Comparison of ENCODE assay signal across 31 cellular contexts in genomic region chr10:32436215-32436614, GRCh38.
"Had no signal": no experiment of that assay in that cellular context is flagged by ENCODE, and none has a peak within 500 bp of the region (broad histone marks: within the 10 kb centered on the region; RNA-seq: fewer than 3 reads in every experiment).

No MANE protein-coding gene starts in this region.

- H3K4me3 Mint-ChIP-seq: natural killer cell; nephron; neural progenitor cell; stimulated activated memory B cell treated with anti-CD40 and anti-IgM and Interleukin-4, amounts not matched to agents 10 μg/mL and 1 μg/mL and 100 μg/mL, for 72 hours; stimulated activated naive CD8-positive, alpha-beta T cell treated with anti-CD3 and anti-CD28 coated beads, Interleukin-15, amount 100 ng/mL, for 72 hours; type B pancreatic cell had no signal

- H3K4me1 Mint-ChIP-seq: natural killer cell; nephron; neural progenitor cell; stimulated activated memory B cell treated with anti-CD40 and anti-IgM and Interleukin-4, amounts not matched to agents 10 μg/mL and 1 μg/mL and 100 μg/mL, for 72 hours had no signal

- H3K79me2 ChIP-seq: parathyroid adenoma had no signal

- H3K4me2 ChIP-seq: neural progenitor cell, smooth muscle cell had no signal

- H3K36me3 ChIP-seq: neural progenitor cell, ovary, right lobe of liver, sigmoid colon, spleen, suprapubic skin, tibial artery, transverse colon, upper lobe of right lung, uterus had no signal

- H3K9me3 ChIP-seq: ovary, right lobe of liver, sigmoid colon, suprapubic skin, testis, upper lobe of right lung, uterus had no signal

- H3K27ac ChIP-seq: neural progenitor cell, ovary, parathyroid adenoma, psoas muscle, right lobe of liver, sigmoid colon, spleen, suprapubic skin, testis, tibial artery, transverse colon, upper lobe of right lung, uterus had no signal

- H3K36me3 Mint-ChIP-seq: natural killer cell; stimulated activated memory B cell treated with anti-CD40 and anti-IgM and Interleukin-4, amounts not matched to agents 10 μg/mL and 1 μg/mL and 100 μg/mL, for 72 hours; type B pancreatic cell had no signal

- H3K9me3 Mint-ChIP-seq: natural killer cell; stimulated activated naive CD8-positive, alpha-beta T cell treated with anti-CD3 and anti-CD28 coated beads, Interleukin-15, amount 100 ng/mL, for 72 hours had no signal

- H3K4me1 ChIP-seq: neural progenitor cell, parathyroid adenoma, psoas muscle, right lobe of liver, sigmoid colon, spleen, suprapubic skin, testis, tibial artery, upper lobe of right lung, uterus had no signal

- H2AFZ ChIP-seq: neural progenitor cell, parathyroid adenoma had no signal

- H3K27ac Mint-ChIP-seq: natural killer cell; nephron; neural progenitor cell; progenitor cell of endocrine pancreas; stimulated activated memory B cell treated with anti-CD40 and anti-IgM and Interleukin-4, amounts not matched to agents 10 μg/mL and 1 μg/mL and 100 μg/mL, for 72 hours; stimulated activated naive CD8-positive, alpha-beta T cell treated with anti-CD3 and anti-CD28 coated beads, Interleukin-15, amount 100 ng/mL, for 72 hours; type B pancreatic cell had no signal

- H3K27me3 ChIP-seq: neural progenitor cell, ovary, right lobe of liver, sigmoid colon, suprapubic skin, testis, transverse colon, upper lobe of right lung, uterus had no signal

- ATAC-seq: natural killer cell; psoas muscle; right cardiac atrium; right lobe of liver; stimulated activated memory B cell treated with anti-CD40 and anti-IgM and Interleukin-4, amounts not matched to agents 10 μg/mL and 1 μg/mL and 100 μg/mL, for 72 hours; stimulated activated naive CD8-positive, alpha-beta T cell treated with anti-CD3 and anti-CD28 coated beads, Interleukin-15, amount 100 ng/mL, for 72 hours; stimulated activated naive CD8-positive, alpha-beta T cell treated with anti-CD3 and anti-CD28 coated beads, Interleukin-15, Interleukin-2, amounts not matched to agents 100 U/mL and 50 U/mL, for 24 hours; upper lobe of right lung had no signal

- H3K9ac ChIP-seq: neural progenitor cell, parathyroid adenoma had no signal

- H3K27me3 Mint-ChIP-seq: stimulated activated naive CD8-positive, alpha-beta T cell treated with anti-CD3 and anti-CD28 coated beads, Interleukin-15, amount 100 ng/mL, for 72 hours had no signal

- DNase-seq: natural killer cell; occipital lobe; ovary; posterior cingulate gyrus; psoas muscle; right cardiac atrium; right lobe of liver; sigmoid colon; spleen; stimulated activated CD4-positive, alpha-beta T cell treated with anti-CD3 and anti-CD28 coated beads, Interleukin-12 subunit alpha, Interleukin-12 subunit beta, amount 100 ng/mL, for 4 hours; stimulated activated CD4-positive, alpha-beta T cell treated with anti-CD3 and anti-CD28 coated beads, Interleukin-1b, Interleukin-23, amount 100 ng/mL, for 48 hours; stimulated activated CD4-positive, alpha-beta T cell treated with anti-CD3 and anti-CD28 coated beads, Interleukin-4, amount 100 ng/mL, for 1 hour; stimulated activated CD4-positive, alpha-beta T cell treated with anti-CD3 and anti-CD28 coated beads, Interleukin-4, amount 100 ng/mL, for 4 hours; stimulated activated CD8-positive, alpha-beta memory T cell treated with anti-CD3 and anti-CD28 coated beads, Interleukin-4, amount 100 ng/mL, for 48 hours; stimulated activated naive CD4-positive, alpha-beta T cell; stimulated activated naive CD8-positive, alpha-beta T cell treated with anti-CD3 and anti-CD28 coated beads, Interleukin-15, amount 100 ng/mL, for 72 hours; stimulated activated naive CD8-positive, alpha-beta T cell treated with anti-CD3 and anti-CD28 coated beads, Interleukin-15, Interleukin-2, amounts not matched to agents 100 U/mL and 50 U/mL, for 24 hours; substantia nigra; testis; tibial artery; transverse colon; upper lobe of right lung; uterus had no signal

- H3K4me3 ChIP-seq: neural progenitor cell, ovary, psoas muscle, right lobe of liver, sigmoid colon, smooth muscle cell, spleen, suprapubic skin, testis, tibial artery, transverse colon, upper lobe of right lung, uterus had no signal
